Comparison of ENCODE assay signal across 8 cellular contexts in the genomic region with DNA sequence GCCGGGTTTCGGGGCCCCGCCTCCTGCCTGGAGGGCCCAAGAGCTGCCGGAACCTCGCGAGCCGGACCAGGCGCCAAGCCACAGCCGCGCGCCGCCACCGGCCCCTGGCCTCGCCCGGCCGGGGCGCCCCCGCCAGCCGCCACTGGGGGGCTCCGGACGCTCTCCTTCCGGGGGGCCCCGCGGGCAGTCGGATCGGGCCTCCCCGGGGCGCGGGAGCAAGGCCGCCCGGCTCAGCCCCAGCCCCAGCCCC. TPM values are rescaled to one million over a fixed set of nuclear protein-coding genes. Genes with fewer than 3 reads are reported as not detected.
DNase-seq lines count a peak whose midpoint lies in the region; ATAC-seq and TF ChIP-seq lines count a peak whose summit lies in the region.

No MANE protein-coding gene starts in this region.

- H3K27me3 Mint-ChIP-seq in MCF 10A (ENCODE audit: insufficient read depth, unreplicated experiment) = no peaks in the 10 kb centered on the region

- H3K36me3 Mint-ChIP-seq in MCF 10A (ENCODE audit: insufficient read depth, unreplicated experiment) = peaks cover 14% of the 10 kb centered on the region

- H3K4me1 ChIP-seq in Panc1 (ENCODE audit: control insufficient read depth, insufficient read depth, low read length) = peaks cover 6% of the 10 kb centered on the region

- no peaks in the 10 kb centered on the region for H3K9me3 ChIP-seq in Panc1 (ENCODE audit: control insufficient read depth, insufficient read depth, low read depth, low read length)

- H3K27ac Mint-ChIP-seq in MCF 10A (ENCODE audit: low read depth, unreplicated experiment) = peak overlapping the region; percentile 84

- CTCF ChIA-PET in Panc1 (lab: Charles Lee) = interaction anchor here (2.2 kb wide), 1 partner anchor 16 kb away, joined by 9 read pairs; no protein-coding TSS in a partner anchor
- CTCF ChIA-PET in MCF 10A (lab: Yijun Ruan, JAX) = interaction anchor here (0.7 to 1.6 kb wide), 2 partner anchors 9 to 252 kb away, joined by 3 to 5 read pairs; no protein-coding TSS in a partner anchor

- POLR2A ChIA-PET in Panc1 (lab: Charles Lee) = interaction anchor here (0.7 kb wide), 1 partner anchor 11 kb away, joined by 4 read pairs; no protein-coding TSS in a partner anchor
- POLR2A ChIA-PET in MCF 10A (lab: Yijun Ruan, JAX) = interaction anchor here (0.7 to 3.5 kb wide), 8 partner anchors 9 to 1360 kb away, joined by 3 to 14 read pairs (median 4); a partner anchor contains a TSS

- peak overlapping the region; percentile 80 for H3K4me3 Mint-ChIP-seq in MCF 10A (ENCODE audit: unreplicated experiment)

- H3K4me1 Mint-ChIP-seq in MCF 10A (ENCODE audit: insufficient read depth, unreplicated experiment) = peaks cover 13% of the 10 kb centered on the region

- peak overlapping the region; percentile 63 to 80 for H3K4me3 ChIP-seq in Panc1 (ENCODE audit: low read depth in 2 of 2, low read length in 2 of 2)
- peak overlapping the region; percentile 71 for H3K4me3 ChIP-seq in kidney epithelial cell (ENCODE audit: low read depth, low read length)

- no peaks in the 10 kb centered on the region for H3K9me3 Mint-ChIP-seq in MCF 10A (ENCODE audit: unreplicated experiment)

- H3K27me3 ChIP-seq in Panc1 (ENCODE audit: control insufficient read depth, insufficient read depth, low read length) (no peaks in the 10 kb centered on the region), kidney epithelial cell (ENCODE audit: control insufficient read depth, insufficient read depth, low read length) (no peaks in the 10 kb centered on the region)

- H3K36me3 ChIP-seq in Panc1 (ENCODE audit: control insufficient read depth, insufficient read depth, low read length) = no peaks in the 10 kb centered on the region
- no peaks in the 10 kb centered on the region for H3K36me3 ChIP-seq in kidney epithelial cell (ENCODE audit: control insufficient read depth, insufficient read depth, low read length)

- peak; percentile 51 for ATAC-seq in HG02943 (IDR thresholded peaks at IDR 0.05; ENCODE audit: low read depth, unreplicated experiment)
- ATAC-seq in Panc1 = peak; percentile 78
- no peak for ATAC-seq in GM21381 (IDR thresholded peaks at IDR 0.05; ENCODE audit: unreplicated experiment)

- no peak for TF ChIP-seq CTCF in 22Rv1 (IDR thresholded peaks at IDR 0.05)
- TF ChIP-seq CTCF in Panc1 (IDR thresholded peaks at IDR 0.05) = peak; percentile 44
- no peak for TF ChIP-seq CTCF in MCF 10A (IDR thresholded peaks at IDR 0.05; ENCODE audit: unreplicated experiment)
- TF ChIP-seq CTCF in kidney epithelial cell (IDR thresholded peaks at IDR 0.05; ENCODE audit: insufficient read depth, low read length, poor library complexity, severe bottlenecking) = no peak

- BruUV-seq in Panc1 (replicated peaks; lab: Mats Ljungman, UMichigan) (no TSS peak), MCF 10A (replicated peaks; lab: Mats Ljungman, UMichigan) (no TSS peak)

- in situ Hi-C loops in Panc1 (cut with HindIII; ENCODE audit: low pct_unique_long_range_greater_than_20kb, low sequenced_read_pairs) = no loop called here

- peak overlapping the region; percentile 71 for H3K27ac ChIP-seq in 22Rv1
- H3K27ac ChIP-seq in Panc1 (ENCODE audit: low read length) = peak overlapping the region; percentile 84

- intact Hi-C loops in Panc1 (cut with micrococcal nuclease; ENCODE audit: unreplicated experiment) (no loop called here), MCF 10A (cut with micrococcal nuclease) (no loop called here)

- peak; percentile 66 for DNase-seq in ELF-1 (ENCODE audit: low read depth, low spot score)
- no peak for DNase-seq in Panc1 (ENCODE audit: low read depth, low spot score)
- peak; percentile 80 for DNase-seq in MCF 10A (ENCODE audit: unreplicated experiment)
- no peak for DNase-seq in kidney epithelial cell (ENCODE audit: low read depth)
- DNase-seq in stimulated activated CD8-positive, alpha-beta memory T cell treated with anti-CD3 and anti-CD28 coated beads, Interleukin-12 subunit alpha, Interleukin-12 subunit beta, amount 100 ng/mL, for 24 hours (ENCODE audit: extremely low read depth) = peak; percentile 14

RNA-seq across cellular contexts. Expression of a gene that starts 17.4 kb away (rescaled TPM):
- total RNA-seq in Panc1 (2021; ENCODE audit: unreplicated experiment) = 0.74 TPM
- 1.4 TPM for polyA plus RNA-seq in Panc1 (2012; ENCODE audit: insufficient read length)
- total RNA-seq in MCF 10A (2022) = not detected in 2 replicates
- total RNA-seq in kidney epithelial cell = 1.5 and 2.8 TPM in 2 replicates

RNA-seq across cellular contexts. Expression of a gene that starts 45.9 kb away (rescaled TPM):
- 0.10 TPM for total RNA-seq in Panc1 (2021; ENCODE audit: unreplicated experiment)
- 0.17 TPM for polyA plus RNA-seq in Panc1 (2012; ENCODE audit: insufficient read length)
- total RNA-seq in MCF 10A (2022) = not detected in 2 replicates
- total RNA-seq in kidney epithelial cell = 0.75 and 0.82 TPM in 2 replicates

Comparison
In these comparisons a context has a peak if more than half of its experiments do, and no peak if none do; other contexts are left out.
1. DNase-seq: peak in ELF-1 (single experiment), MCF 10A (single experiment) and stimulated activated CD8-positive, alpha-beta memory T cell treated with anti-CD3 and anti-CD28 coated beads, Interleukin-12 subunit alpha, Interleukin-12 subunit beta, amount 100 ng/mL, for 24 hours (single experiment); none in Panc1 (single experiment) and kidney epithelial cell (single experiment).